ENCODE assay signal across 31 cellular contexts in the genomic region with DNA sequence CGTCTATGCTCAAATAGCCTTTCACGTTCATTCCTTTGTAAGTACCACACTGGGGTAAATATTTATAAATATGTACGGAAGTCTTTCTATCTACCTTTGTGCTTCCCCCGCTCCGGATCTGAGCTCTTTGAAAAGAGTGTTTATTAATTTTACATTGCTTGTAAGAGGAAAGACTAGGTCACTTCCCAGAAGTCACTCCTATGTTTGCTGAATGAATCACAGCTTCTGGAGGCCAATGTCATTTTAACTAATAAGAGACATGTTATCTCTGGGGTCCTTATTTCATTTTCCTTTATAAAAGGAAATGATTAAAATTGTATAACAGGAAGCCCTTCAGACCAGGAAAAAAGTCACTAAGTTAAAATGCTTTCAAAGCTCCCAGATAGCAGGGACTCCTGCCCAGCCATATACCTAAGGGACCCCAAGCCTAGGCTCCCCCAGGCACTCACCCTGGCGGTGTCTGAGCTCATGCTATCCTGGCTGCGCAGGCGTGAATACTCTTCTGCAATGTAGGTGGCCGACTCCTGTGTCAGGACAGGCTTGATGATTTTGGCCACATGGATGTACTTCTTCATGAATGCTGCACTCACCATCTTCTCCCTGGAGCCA. TPM values are rescaled to one million over a fixed set of nuclear protein-coding genes. Genes with fewer than 3 reads are reported as not detected.
A peak's percentile ranks its signal among the peaks of the same experiment; 100 is the strongest.
DNase-seq lines count a peak whose midpoint lies in the region; ATAC-seq lines count a peak whose summit lies in the region.
"Had no signal": no experiment of that assay in that cellular context is flagged by ENCODE, and none has a peak within 500 bp of the region (broad histone marks: within the 10 kb centered on the region; RNA-seq: fewer than 3 reads in every experiment).

No MANE protein-coding gene starts in this region.

- peak overlapping the region; percentile 25 for H3K27ac ChIP-seq in skeletal muscle tissue (ENCODE audit: low read depth, low read length)
- H3K27ac ChIP-seq: parathyroid adenoma had no signal

- no peaks in the 10 kb centered on the region for H3K4me1 ChIP-seq in skeletal muscle tissue (ENCODE audit: control insufficient read depth in 3 of 3, insufficient read depth in 3 of 3, low read length in 3 of 3)
- H3K4me1 ChIP-seq: parathyroid adenoma had no signal

- no peaks in the 10 kb centered on the region for H3K9me3 ChIP-seq in skeletal muscle tissue (ENCODE audit: control insufficient read depth in 3 of 3, low read length in 3 of 3)
- H3K9me3 ChIP-seq: MG63 had no signal

- DNase-seq in activated T-cell treated with anti-CD3 and anti-CD28 coated beads, Interleukin-2, amount 50 U/mL, for 72 hours, result no peak
- no peak for DNase-seq in activated T-cell treated with anti-CD3 and anti-CD28 coated beads, Interleukin-2, amount 50 U/mL, for 4 hours
- no peak for DNase-seq in activated CD8-positive, alpha-beta T cell treated with anti-CD3 and anti-CD28 coated beads, Interleukin-2, amount 10 ng/mL, durations not matched to agents 7 days and 5 days
- DNase-seq in kidney tubule cell (ENCODE audit: low spot score) (peak; percentile 13), OCI-M2 (lab: John Stamatoyannopoulos, UW; ENCODE audit: unreplicated experiment) (no peak), islet precursor cell (no peak), RPMI8226 (no peak)
- DNase-seq: activated CD4-positive, CD25-positive, alpha-beta regulatory T cell; activated naive CD4-positive, alpha-beta T cell treated with anti-CD3 and anti-CD28 coated beads for 36 hours; activated T-cell treated with anti-CD3 and anti-CD28 coated beads, Interleukin-2, amount 50 U/mL, for 48 hours; AML-193; anterior cingulate cortex; CD4-positive, alpha-beta memory T cell; GDM1; MG63; NCI-H1436; NCI-H2107; NCI-H446 treated with DMSO at 0.1 percent for 48 hours; nephron progenitor cell; OCI-M1; SHP77 treated with DMSO at 0.1 percent for 48 hours; stimulated activated CD4-positive, alpha-beta T cell treated with anti-CD3 and anti-CD28 coated beads, Interleukin-15, amount 100 ng/mL, for 24 hours had no signal

- POLR2A ChIA-PET in activated CD8-positive, alpha-beta T cell treated with anti-CD3 and anti-CD28 coated beads, Interleukin-2, amount 10 ng/mL, durations not matched to agents 7 days and 5 days (lab: Charles Lee), result interaction anchor here (1.2 to 1.3 kb wide), 2 partner anchors 8 to 11 kb away, joined by 4 to 6 read pairs; no protein-coding TSS in a partner anchor

- H3K36me3 ChIP-seq in skeletal muscle tissue (ENCODE audit: control insufficient read depth in 3 of 3, insufficient read depth in 3 of 3, low read length in 3 of 3), result peaks cover 34 to 70% (median 49%) of the 10 kb centered on the region in 3 donors

- no peak overlapping the region for H3K9ac ChIP-seq in skeletal muscle tissue (ENCODE audit: low read depth in 1 of 3, low read length in 3 of 3)
- H3K9ac ChIP-seq: parathyroid adenoma had no signal

- H3K36me3 Mint-ChIP-seq in activated T-cell treated with anti-CD3 and anti-CD28 coated beads, Interleukin-2, amount 50 U/mL, for 72 hours (ENCODE audit: insufficient read depth in 2 of 2), result peaks cover 16 to 54% of the 10 kb centered on the region in 2 donors
- peaks cover 56% of the 10 kb centered on the region for H3K36me3 Mint-ChIP-seq in activated T-cell treated with anti-CD3 and anti-CD28 coated beads, Interleukin-2, amount 50 U/mL, for 4 hours (ENCODE audit: insufficient read depth)
- peaks cover 76% of the 10 kb centered on the region for H3K36me3 Mint-ChIP-seq in activated CD8-positive, alpha-beta T cell treated with anti-CD3 and anti-CD28 coated beads, Interleukin-2, amount 10 ng/mL, durations not matched to agents 7 days and 5 days (ENCODE audit: low read depth)

- H3K4me3 ChIP-seq in skeletal muscle tissue (ENCODE audit: low read length in 3 of 3), result no peak overlapping the region
- H3K4me3 ChIP-seq: MG63 had no signal

- CTCF ChIA-PET in activated CD8-positive, alpha-beta T cell treated with anti-CD3 and anti-CD28 coated beads, Interleukin-2, amount 10 ng/mL, durations not matched to agents 7 days and 5 days (lab: Charles Lee), result interaction anchor here (3.0 kb wide), 1 partner anchor 9 kb away, joined by 15 read pairs; no protein-coding TSS in a partner anchor

- H3K4me3 Mint-ChIP-seq in activated T-cell treated with anti-CD3 and anti-CD28 coated beads, Interleukin-2, amount 50 U/mL, for 72 hours, result no peak overlapping the region
- H3K4me3 Mint-ChIP-seq in activated T-cell treated with anti-CD3 and anti-CD28 coated beads, Interleukin-2, amount 50 U/mL, for 4 hours, result no peak overlapping the region
- H3K4me3 Mint-ChIP-seq in activated CD8-positive, alpha-beta T cell treated with anti-CD3 and anti-CD28 coated beads, Interleukin-2, amount 10 ng/mL, durations not matched to agents 7 days and 5 days, result no peak overlapping the region
- H3K4me3 Mint-ChIP-seq: activated naive CD4-positive, alpha-beta T cell treated with anti-CD3 and anti-CD28 coated beads for 36 hours; CD4-positive, alpha-beta memory T cell; central memory CD8-positive, alpha-beta T cell; nephron progenitor cell had no signal

- no peaks in the 10 kb centered on the region for H3K27me3 Mint-ChIP-seq in activated T-cell treated with anti-CD3 and anti-CD28 coated beads, Interleukin-2, amount 50 U/mL, for 72 hours (ENCODE audit: low read depth)
- H3K27me3 Mint-ChIP-seq in activated T-cell treated with anti-CD3 and anti-CD28 coated beads, Interleukin-2, amount 50 U/mL, for 4 hours (ENCODE audit: low read depth), result no peaks in the 10 kb centered on the region
- no peaks in the 10 kb centered on the region for H3K27me3 Mint-ChIP-seq in activated CD8-positive, alpha-beta T cell treated with anti-CD3 and anti-CD28 coated beads, Interleukin-2, amount 10 ng/mL, durations not matched to agents 7 days and 5 days (ENCODE audit: low read depth)
- H3K27me3 Mint-ChIP-seq: CD4-positive, alpha-beta memory T cell; central memory CD8-positive, alpha-beta T cell had no signal

- no peaks in the 10 kb centered on the region for H3K27me3 ChIP-seq in skeletal muscle tissue (ENCODE audit: control insufficient read depth in 3 of 3, insufficient read depth in 3 of 3, low read length in 3 of 3)
- H3K27me3 ChIP-seq: MG63 had no signal

- ATAC-seq in activated T-cell treated with anti-CD3 and anti-CD28 coated beads, Interleukin-2, amount 50 U/mL, for 72 hours (replicated peaks in 1 of 2), result no peak
- ATAC-seq in activated T-cell treated with anti-CD3 and anti-CD28 coated beads, Interleukin-2, amount 50 U/mL, for 4 hours, result no peak
- ATAC-seq in activated CD8-positive, alpha-beta T cell treated with anti-CD3 and anti-CD28 coated beads, Interleukin-2, amount 10 ng/mL, durations not matched to agents 7 days and 5 days, result no peak
- ATAC-seq: left lobe of liver, sciatic nerve had no signal

- H3K27ac Mint-ChIP-seq in activated T-cell treated with anti-CD3 and anti-CD28 coated beads, Interleukin-2, amount 50 U/mL, for 72 hours, result peak overlapping the region; percentile 30
- peak overlapping the region; percentile 48 for H3K27ac Mint-ChIP-seq in activated CD8-positive, alpha-beta T cell treated with anti-CD3 and anti-CD28 coated beads, Interleukin-2, amount 10 ng/mL, durations not matched to agents 7 days and 5 days
- H3K27ac Mint-ChIP-seq: activated naive CD4-positive, alpha-beta T cell treated with anti-CD3 and anti-CD28 coated beads for 36 hours; nephron progenitor cell had no signal

- H3K9me3 Mint-ChIP-seq in activated T-cell treated with anti-CD3 and anti-CD28 coated beads, Interleukin-2, amount 50 U/mL, for 72 hours, result no peaks in the 10 kb centered on the region
- H3K9me3 Mint-ChIP-seq in activated T-cell treated with anti-CD3 and anti-CD28 coated beads, Interleukin-2, amount 50 U/mL, for 4 hours, result no peaks in the 10 kb centered on the region
- no peaks in the 10 kb centered on the region for H3K9me3 Mint-ChIP-seq in activated CD8-positive, alpha-beta T cell treated with anti-CD3 and anti-CD28 coated beads, Interleukin-2, amount 10 ng/mL, durations not matched to agents 7 days and 5 days (ENCODE audit: insufficient read depth)
- H3K9me3 Mint-ChIP-seq: activated naive CD4-positive, alpha-beta T cell treated with anti-CD3 and anti-CD28 coated beads for 36 hours; CD4-positive, alpha-beta memory T cell; central memory CD8-positive, alpha-beta T cell; nephron progenitor cell had no signal

- H3K4me1 Mint-ChIP-seq in activated T-cell treated with anti-CD3 and anti-CD28 coated beads, Interleukin-2, amount 50 U/mL, for 72 hours (ENCODE audit: low read depth), result peaks cover 18% of the 10 kb centered on the region
- H3K4me1 Mint-ChIP-seq in activated T-cell treated with anti-CD3 and anti-CD28 coated beads, Interleukin-2, amount 50 U/mL, for 4 hours (ENCODE audit: low read depth), result peaks cover 2% of the 10 kb centered on the region
- H3K4me1 Mint-ChIP-seq in activated CD8-positive, alpha-beta T cell treated with anti-CD3 and anti-CD28 coated beads, Interleukin-2, amount 10 ng/mL, durations not matched to agents 7 days and 5 days (ENCODE audit: low read depth), result peaks cover 3% of the 10 kb centered on the region

RNA-seq across cellular contexts. Expression of gene MCM3, which starts 12.6 kb away (rescaled TPM):
- 100 to 1,000 TPM; 184 to 238 TPM for total RNA-seq in activated T-cell treated with anti-CD3 and anti-CD28 coated beads, Interleukin-2, amount 50 U/mL, for 72 hours
- 100 to 1,000 TPM; 184 to 240 (median 199) TPM for total RNA-seq in activated T-cell treated with anti-CD3 and anti-CD28 coated beads, Interleukin-2, amount 50 U/mL, for 4 hours
- 100 to 1,000 TPM; 217 to 220 TPM for total RNA-seq in activated CD8-positive, alpha-beta T cell treated with anti-CD3 and anti-CD28 coated beads, Interleukin-2, amount 10 ng/mL, durations not matched to agents 7 days and 5 days
- 32.9 TPM for total RNA-seq in skeletal muscle tissue

RNA-seq across cellular contexts. Expression of gene IL17F, which starts 27.7 kb away (rescaled TPM):
- total RNA-seq in activated T-cell treated with anti-CD3 and anti-CD28 coated beads, Interleukin-2, amount 50 U/mL, for 72 hours, result 10 to 100 TPM in 1 of 2 donors, under 1 TPM in 1; 0.50 to 12.3 TPM
- 10 to 100 TPM in 2 of 3 donors, 1 to 10 TPM in 1; 1.8 to 52.4 (median 27.0) TPM for total RNA-seq in activated T-cell treated with anti-CD3 and anti-CD28 coated beads, Interleukin-2, amount 50 U/mL, for 4 hours
- not detected for total RNA-seq in activated CD8-positive, alpha-beta T cell treated with anti-CD3 and anti-CD28 coated beads, Interleukin-2, amount 10 ng/mL, durations not matched to agents 7 days and 5 days
- total RNA-seq in skeletal muscle tissue, result not detected
- total RNA-seq: A172; CD4-positive, alpha-beta memory T cell; left lobe of liver; mucosa of gallbladder; sciatic nerve; subcutaneous adipose tissue; ureter had no signal
